Comparison of ENCODE assay signal across 8 cellular contexts in genomic region chr15:57340673-57341259, GRCh38. TPM values are rescaled to one million over a fixed set of nuclear protein-coding genes. Genes with fewer than 3 reads are reported as not detected.
DNase-seq lines count a peak whose midpoint lies in the region; ATAC-seq, FAIRE-seq and TF ChIP-seq lines count a peak whose summit lies in the region.

No MANE protein-coding gene starts in this region.

- peak; percentile 82 for TF ChIP-seq CTCF in BJ (IDR thresholded peaks at IDR 0.05; ENCODE audit: insufficient read depth, low read depth, low read length)
- peak; percentile 61 for TF ChIP-seq CTCF in foreskin fibroblast (IDR thresholded peaks at IDR 0.05; ENCODE audit: low read depth, low read length)

- FAIRE-seq in GM19239 (lab: Jason Lieb, UNC), result peak; percentile 57

- ATAC-seq in GM18519 (IDR thresholded peaks at IDR 0.05; ENCODE audit: low FRiP score, unreplicated experiment) (no peak), GM21737 (IDR thresholded peaks at IDR 0.05; ENCODE audit: unreplicated experiment) (no peak)

- CTCF ChIA-PET in BJ (lab: Yijun Ruan, JAX), result interaction anchor here (0.5 to 13.5 kb wide), 33 partner anchors 8 to 218 kb away, joined by 3 to 336 read pairs (median 5); partner anchors contain the start of gene CGNL1

- POLR2A ChIA-PET in BJ (lab: Charles Lee), result interaction anchor here (0.6 to 1.0 kb wide), 2 partner anchors 187 to 849 kb away, joined by 5 to 10 read pairs; no protein-coding TSS in a partner anchor

- no peaks in the 10 kb centered on the region for H3K27me3 ChIP-seq in BJ (ENCODE audit: control insufficient read depth, insufficient read depth, low read length)

- H3K36me3 ChIP-seq in BJ (ENCODE audit: control insufficient read depth, insufficient read depth, low read length), result no peaks in the 10 kb centered on the region

- DNase-seq in BJ (ENCODE audit: low read depth) (no peak), GM19239 (ENCODE audit: insufficient read length, low spot score) (no peak), NCI-H2227 treated with DMSO at 0.1 percent for 48 hours (lab: John Stamatoyannopoulos, UW) (peak; percentile 14), foreskin fibroblast (peak; percentile 26 to 77), occipital lobe (lab: John Stamatoyannopoulos, UW) (peak; percentile 16)
- peak; percentile 31 to 32 for DNase-seq in activated CD4-positive, alpha-beta T cell treated with anti-CD3 and anti-CD28 coated beads, Interleukin-2, amount 50 U/mL, for 48 hours

- H3K4me3 ChIP-seq in BJ (ENCODE audit: low read depth, low read length) (no peak overlapping the region), foreskin fibroblast (ENCODE audit: low read depth in 1 of 2, low read length in 2 of 2) (no peak overlapping the region)

RNA-seq across cellular contexts. Expression of gene CGNL1, which starts 35.5 kb away (rescaled TPM):
- 0.06 and 0.09 TPM in 2 replicates for polyA plus RNA-seq in BJ (2011; rRNA removed)
- 0.05 TPM in 2 replicates for polyA minus RNA-seq in BJ (2011; rRNA and poly(A)+ RNA removed)
- total RNA-seq in occipital lobe, result 5.3 TPM

Comparison
In these comparisons a context has a peak if more than half of its experiments do, and no peak if none do; other contexts are left out.
1. DNase-seq: peak in NCI-H2227 treated with DMSO at 0.1 percent for 48 hours (single experiment), activated CD4-positive, alpha-beta T cell treated with anti-CD3 and anti-CD28 coated beads, Interleukin-2, amount 50 U/mL, for 48 hours (2 of 2), foreskin fibroblast (2 of 2) and occipital lobe (single experiment); none in BJ (single experiment) and GM19239 (single experiment).